8 cellular contexts compared by ENCODE assay signal in the genomic region with DNA sequence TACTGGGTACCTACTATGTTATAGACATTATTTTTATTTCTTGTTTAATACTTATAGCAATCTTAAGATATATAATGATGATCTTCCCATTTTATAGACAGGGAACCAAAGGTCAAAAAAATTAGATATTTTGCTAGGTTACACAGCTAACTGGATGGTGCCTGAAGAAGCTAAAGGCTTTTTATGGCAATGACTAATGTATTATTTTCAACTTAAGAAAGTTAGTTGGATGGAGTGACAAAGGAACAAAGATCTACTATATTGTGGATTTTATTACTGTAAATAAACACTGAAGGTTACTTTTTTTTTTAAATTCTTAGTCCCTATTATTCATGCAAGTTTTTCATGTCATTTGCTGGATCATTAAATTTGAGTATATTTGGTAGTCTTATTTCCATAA.
"Had no signal": no experiment of that assay in that cellular context is flagged by ENCODE, and none has a peak within 500 bp of the region (broad histone marks: within the 10 kb centered on the region; RNA-seq: fewer than 3 reads in every experiment).

No MANE protein-coding gene starts in this region.

- DNase-seq: GM23248, GOT3, H7, HFFc6, KBM-7 had no signal

- H3K4me1 ChIP-seq: HAP-1 had no signal

- H3K36me3 ChIP-seq: HAP-1 had no signal

- FAIRE-seq: HepG2 had no signal

- H3K9ac ChIP-seq: GM23248 had no signal

- H3K27ac ChIP-seq: GM23248 had no signal

- H2AFZ ChIP-seq: GM23248 had no signal

- ATAC-seq: HCT116, HepG2 had no signal

- H3K4me3 ChIP-seq: GM23248, HAP-1 had no signal
